1 cellular context compared by ENCODE assay signal in genomic region chr6:10519217-10519697, GRCh38.
TF ChIP-seq lines count a peak whose summit lies in the region.
"Not testable (repeated sequence)": the region's sequence is repeated elsewhere in the genome, so short reads cannot be mapped to it uniquely, and the experiment has no call there.

No MANE protein-coding gene starts in this region.

TF ChIP-seq in K562, 482 proteins besides CTCF, POLR2A, EP300 and RAD21 (continues in another document):
- 0 out of 2 replicates have a peak, but pooled peaks have one; percentile 7 for TF ChIP-seq ATF3 (IDR thresholded peaks at IDR 0.05)
- TF ChIP-seq ATF3 (CRISPR knock-in tag; conservative IDR thresholded peaks at IDR 0.05); NR2C2 (CRISPR knock-in tag; IDR thresholded peaks at IDR 0.05): not testable (repeated sequence)
- peak in 1 of 2 experiments; percentile 24 for TF ChIP-seq AFF1 (IDR thresholded peaks at IDR 0.05; ENCODE audit: low read depth in 1 of 2, partially characterized antibody in 2 of 2)
- peak; percentile 11; the same call in 1 of the 2 replicates for TF ChIP-seq BACH1 (tag; IDR thresholded peaks at IDR 0.05)
- TF ChIP-seq NR2C2 (tag; IDR thresholded peaks at IDR 0.05): peak; percentile 44; the same call in 1 of the 2 replicates
- TF ChIP-seq DEAF1 (CRISPR knock-in tag; IDR thresholded peaks at IDR 0.05): 0 out of 2 replicates have a peak, but pooled peaks have one; percentile 3
- 0 out of 4 replicates have a peak, but pooled peaks of 1 of the 2 experiments have one; percentile 7 for TF ChIP-seq RCOR1 (IDR thresholded peaks at IDR 0.05; ENCODE audit: borderline replicate concordance in 1 of 2, low read depth in 2 of 2, low read length in 2 of 2)
- TF ChIP-seq ADNP (tag; IDR thresholded peaks at IDR 0.05): peak; percentile 91
- peak; percentile 12; the same call in 1 of the 2 replicates for TF ChIP-seq EHMT2 (IDR thresholded peaks at IDR 0.05)
- TF ChIP-seq MGA (IDR thresholded peaks at IDR 0.05): 0 out of 2 replicates have a peak, but pooled peaks have one; percentile 4
- 0 out of 2 replicates have a peak, but pooled peaks have one; percentile 8 for TF ChIP-seq TRIM28 (IDR thresholded peaks at IDR 0.05)
- peak; percentile 56 to 59; a peak in 2 of 4 replicates for TF ChIP-seq KDM1A (IDR thresholded peaks at IDR 0.05)
- TF ChIP-seq ZNF407 (IDR thresholded peaks at IDR 0.05; ENCODE audit: low read depth): peak; percentile 10; the same call in 1 of the 2 replicates
- peak; percentile 40 for TF ChIP-seq CEBPB (tag; IDR thresholded peaks at IDR 0.05)
- 0 out of 2 replicates have a peak, but pooled peaks have one; percentile 77 for TF ChIP-seq DPF2 (IDR thresholded peaks at IDR 0.05)
- 0 out of 2 replicates have a peak, but pooled peaks have one; percentile 1 for TF ChIP-seq ATF7 (IDR thresholded peaks at IDR 0.05)
- peak; percentile 5 for TF ChIP-seq HDAC3 (IDR thresholded peaks at IDR 0.05; ENCODE audit: borderline replicate concordance, partially characterized antibody)
- TF ChIP-seq TEAD1 (CRISPR knock-in tag; IDR thresholded peaks at IDR 0.05): peak in 1 of 2 experiments; percentile 38; a peak in 1 of 4 replicates
